ENCODE assay signal across 16 cellular contexts in the genomic region with DNA sequence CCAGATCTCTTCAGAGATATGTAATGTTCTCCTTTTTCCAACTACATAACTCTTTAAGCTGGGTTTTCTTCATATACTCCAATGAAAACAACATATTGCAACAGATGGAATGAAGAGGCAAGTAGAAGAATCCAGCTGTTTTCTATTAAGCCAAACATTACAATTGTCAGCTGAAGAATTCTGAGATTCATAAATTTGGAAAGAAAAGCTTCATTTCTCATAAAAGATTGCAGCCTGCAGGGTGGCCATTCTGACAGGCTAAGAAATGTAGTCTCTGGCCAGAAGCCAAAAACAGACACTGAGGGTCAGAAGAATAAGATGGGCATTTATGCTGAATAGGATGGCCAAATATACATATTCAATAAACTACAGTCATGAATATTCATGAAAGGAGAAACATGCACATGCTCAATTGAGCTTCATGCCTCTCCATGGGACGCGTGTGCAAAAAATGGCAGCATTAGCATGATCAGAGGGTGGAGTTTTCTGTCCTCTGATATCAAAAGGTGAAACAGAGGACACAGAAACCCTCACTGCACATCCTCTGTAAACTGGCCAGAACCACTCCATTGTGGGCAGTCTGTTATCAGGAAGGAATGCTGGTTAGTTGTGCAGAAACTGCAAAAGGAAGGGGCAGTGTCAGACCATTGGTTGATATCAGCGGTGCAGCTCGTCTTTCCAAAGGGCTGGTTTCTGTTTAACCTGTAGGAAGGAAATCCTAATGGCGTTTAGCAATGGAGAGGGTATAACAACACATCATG. TPM values are rescaled to one million over a fixed set of nuclear protein-coding genes. Genes with fewer than 3 reads are reported as not detected.
DNase-seq lines count a peak whose midpoint lies in the region; ATAC-seq and TF ChIP-seq lines count a peak whose summit lies in the region.
"Had no signal": no experiment of that assay in that cellular context is flagged by ENCODE, and none has a peak within 500 bp of the region (broad histone marks: within the 10 kb centered on the region; RNA-seq: fewer than 3 reads in every experiment).

No MANE protein-coding gene starts in this region.

- CTCF ChIA-PET in activated CD8-positive, alpha-beta T cell treated with anti-CD3 and anti-CD28 coated beads for 36 hours (lab: Charles Lee), result interaction anchor here (0.5 to 0.7 kb wide), 2 partner anchors 13 to 1447 kb away, joined by 3 read pairs; no protein-coding TSS in a partner anchor

- intact Hi-C loops in heart left ventricle (cut with DNase I), result loop anchor here in 1 of 10 donors (10.0 kb wide), 1 partner anchor 49 kb away; no protein-coding TSS in a partner anchor
- intact Hi-C loops in activated CD8-positive, alpha-beta T cell treated with anti-CD3 and anti-CD28 coated beads for 36 hours (cut with micrococcal nuclease), result no loop called here

- POLR2A ChIA-PET in activated CD8-positive, alpha-beta T cell treated with anti-CD3 and anti-CD28 coated beads for 36 hours (lab: Charles Lee), result interaction anchor here (1.0 kb wide), 1 partner anchor 51 kb away, joined by 3 read pairs; no protein-coding TSS in a partner anchor

- peaks cover 5% of the 10 kb centered on the region; the same call in 2 of the 3 replicates for H3K9me3 Mint-ChIP-seq in GM23338
- H3K9me3 Mint-ChIP-seq in activated CD8-positive, alpha-beta T cell treated with anti-CD3 and anti-CD28 coated beads for 36 hours, result no peaks in the 10 kb centered on the region
- H3K9me3 Mint-ChIP-seq: neural progenitor cell had no signal

- no peaks in the 10 kb centered on the region for H4K20me1 ChIP-seq in GM23338 (replicated peaks; ENCODE audit: insufficient read depth)

- H3K9me3 ChIP-seq in heart left ventricle, result no peaks in the 10 kb centered on the region
- H3K9me3 ChIP-seq: spleen, tibial artery had no signal

- H2AFZ ChIP-seq in GM23338, result no peak overlapping the region
- H2AFZ ChIP-seq: neural progenitor cell had no signal

- H3K27ac ChIP-seq in GM23338 (ENCODE audit: low read depth), result 0 out of 2 replicates have a peak overlapping the region, but pooled peaks have one; percentile 11
- peak overlapping the region in 7 of 12 donors; percentile 0 to 61 (median 39) for H3K27ac ChIP-seq in heart left ventricle
- H3K27ac ChIP-seq: neural progenitor cell, tibial artery had no signal

- peaks cover 21% of the 10 kb centered on the region for H3K4me1 Mint-ChIP-seq in GM23338
- H3K4me1 Mint-ChIP-seq in activated CD8-positive, alpha-beta T cell treated with anti-CD3 and anti-CD28 coated beads for 36 hours (ENCODE audit: low read depth), result no peaks in the 10 kb centered on the region

- H3K4me3 ChIP-seq in GM23338 (no peak overlapping the region), heart left ventricle (no peak overlapping the region)
- H3K4me3 ChIP-seq: neural progenitor cell, tibial artery had no signal

- no peak overlapping the region for H3K4me2 ChIP-seq in GM23338
- H3K4me2 ChIP-seq: neural progenitor cell had no signal

- peak; percentile 22 for DNase-seq in GM23338 (ENCODE audit: low spot score)
- peak; percentile 94 for DNase-seq in amniotic epithelial cell (ENCODE audit: low read depth)
- peak in 1 of 5 donors; percentile 24 for DNase-seq in heart left ventricle
- DNase-seq in renal cortical epithelial cell (ENCODE audit: low read depth), result peak; percentile 42
- DNase-seq in NCI-H510A treated with DMSO at 0.1 percent for 48 hours (lab: John Stamatoyannopoulos, UW), result no peak
- no peak for DNase-seq in GOT3 (lab: John Stamatoyannopoulos, UW)
- no peak for DNase-seq in activated CD8-positive, alpha-beta T cell treated with anti-CD3 and anti-CD28 coated beads for 36 hours
- DNase-seq: activated CD4-positive, alpha-beta T cell treated with anti-CD3 and anti-CD28 coated beads, Interleukin-2, amount 50 U/mL, for 4 hours; activated gamma-delta T cell; COR-L47; Kasumi-1; spleen; SW 1271; tibial artery had no signal

- H3K27ac Mint-ChIP-seq in GM23338, result no peak overlapping the region
- no peak overlapping the region for H3K27ac Mint-ChIP-seq in activated CD8-positive, alpha-beta T cell treated with anti-CD3 and anti-CD28 coated beads for 36 hours
- H3K27ac Mint-ChIP-seq: neural progenitor cell had no signal

- peaks cover 19% of the 10 kb centered on the region; the same call in 2 of the 3 replicates for H3K36me3 Mint-ChIP-seq in GM23338 (ENCODE audit: low read depth)
- H3K36me3 Mint-ChIP-seq in activated CD8-positive, alpha-beta T cell treated with anti-CD3 and anti-CD28 coated beads for 36 hours (ENCODE audit: low read depth), result peaks cover 4% of the 10 kb centered on the region

- WGBS in heart left ventricle, 4 donors, result 35 to 48% (median 43%) methylated on average over 5 of the region's 5 CpGs

- no peak for TF ChIP-seq POLR2A in heart left ventricle (IDR thresholded peaks at IDR 0.05)

- no peaks in the 10 kb centered on the region for H3K79me2 ChIP-seq in GM23338 (replicated peaks; ENCODE audit: insufficient read depth)

- TF ChIP-seq CTCF in GM23338 (conservative IDR thresholded peaks at IDR 0.05; ENCODE audit: low read depth in 2 of 2) (no peak), heart left ventricle (IDR thresholded peaks at IDR 0.05) (no peak)
- no peak for TF ChIP-seq CTCF in activated CD8-positive, alpha-beta T cell treated with anti-CD3 and anti-CD28 coated beads for 36 hours (IDR thresholded peaks at IDR 0.05)

- peaks cover 7% of the 10 kb centered on the region for H3K27me3 Mint-ChIP-seq in GM23338 (ENCODE audit: insufficient read depth, low read depth, poor library complexity)
- no peaks in the 10 kb centered on the region for H3K27me3 Mint-ChIP-seq in activated CD8-positive, alpha-beta T cell treated with anti-CD3 and anti-CD28 coated beads for 36 hours

- ATAC-seq in GM23338, result no peak
- peak; percentile 72 to 77 (median 74) for ATAC-seq in heart left ventricle
- no peak for ATAC-seq in HG02763 (IDR thresholded peaks at IDR 0.05; ENCODE audit: unreplicated experiment)
- no peak for ATAC-seq in activated CD8-positive, alpha-beta T cell treated with anti-CD3 and anti-CD28 coated beads for 36 hours

- 0 out of 2 replicates have a peak, but pooled peaks cover 4% of the 10 kb centered on the region for H3K9me2 ChIP-seq in GM23338 (ENCODE audit: insufficient read depth)

- H3K4me1 ChIP-seq in GM23338 (ENCODE audit: insufficient read depth) (peaks cover 14% of the 10 kb centered on the region), heart left ventricle (peaks cover 0 to 32% (median 11%) of the 10 kb centered on the region in 12 donors)

- H3K36me3 ChIP-seq in GM23338 (ENCODE audit: insufficient read depth) (no peaks in the 10 kb centered on the region), heart left ventricle (no peaks in the 10 kb centered on the region)
- H3K36me3 ChIP-seq: neural progenitor cell, spleen, tibial artery had no signal

- H3F3A ChIP-seq in GM23338 (replicated peaks; ENCODE audit: low read depth), result peaks cover 9% of the 10 kb centered on the region; the same call in 1 of the 2 replicates

- H3K27me3 ChIP-seq in GM23338 (ENCODE audit: insufficient read depth) (no peaks in the 10 kb centered on the region), heart left ventricle (no peaks in the 10 kb centered on the region)
- H3K27me3 ChIP-seq: neural progenitor cell, spleen, tibial artery had no signal

- H3K4me3 Mint-ChIP-seq in GM23338, result no peak overlapping the region
- no peak overlapping the region for H3K4me3 Mint-ChIP-seq in activated CD8-positive, alpha-beta T cell treated with anti-CD3 and anti-CD28 coated beads for 36 hours
- H3K4me3 Mint-ChIP-seq: neural progenitor cell had no signal

TF ChIP-seq in GM23338, 12 proteins besides CTCF, POLR2A, EP300 and RAD21 (continues in another document):
- no peak for TF ChIP-seq EZH2 (IDR thresholded peaks at IDR 0.05; ENCODE audit: low read depth, unreplicated experiment)
- TF ChIP-seq, protein P1, sequence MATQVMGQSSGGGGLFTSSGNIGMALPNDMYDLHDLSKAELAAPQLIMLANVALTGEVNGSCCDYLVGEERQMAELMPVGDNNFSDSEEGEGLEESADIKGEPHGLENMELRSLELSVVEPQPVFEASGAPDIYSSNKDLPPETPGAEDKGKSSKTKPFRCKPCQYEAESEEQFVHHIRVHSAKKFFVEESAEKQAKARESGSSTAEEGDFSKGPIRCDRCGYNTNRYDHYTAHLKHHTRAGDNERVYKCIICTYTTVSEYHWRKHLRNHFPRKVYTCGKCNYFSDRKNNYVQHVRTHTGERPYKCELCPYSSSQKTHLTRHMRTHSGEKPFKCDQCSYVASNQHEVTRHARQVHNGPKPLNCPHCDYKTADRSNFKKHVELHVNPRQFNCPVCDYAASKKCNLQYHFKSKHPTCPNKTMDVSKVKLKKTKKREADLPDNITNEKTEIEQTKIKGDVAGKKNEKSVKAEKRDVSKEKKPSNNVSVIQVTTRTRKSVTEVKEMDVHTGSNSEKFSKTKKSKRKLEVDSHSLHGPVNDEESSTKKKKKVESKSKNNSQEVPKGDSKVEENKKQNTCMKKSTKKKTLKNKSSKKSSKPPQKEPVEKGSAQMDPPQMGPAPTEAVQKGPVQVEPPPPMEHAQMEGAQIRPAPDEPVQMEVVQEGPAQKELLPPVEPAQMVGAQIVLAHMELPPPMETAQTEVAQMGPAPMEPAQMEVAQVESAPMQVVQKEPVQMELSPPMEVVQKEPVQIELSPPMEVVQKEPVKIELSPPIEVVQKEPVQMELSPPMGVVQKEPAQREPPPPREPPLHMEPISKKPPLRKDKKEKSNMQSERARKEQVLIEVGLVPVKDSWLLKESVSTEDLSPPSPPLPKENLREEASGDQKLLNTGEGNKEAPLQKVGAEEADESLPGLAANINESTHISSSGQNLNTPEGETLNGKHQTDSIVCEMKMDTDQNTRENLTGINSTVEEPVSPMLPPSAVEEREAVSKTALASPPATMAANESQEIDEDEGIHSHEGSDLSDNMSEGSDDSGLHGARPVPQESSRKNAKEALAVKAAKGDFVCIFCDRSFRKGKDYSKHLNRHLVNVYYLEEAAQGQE (IDR thresholded peaks at IDR 0.05; ENCODE audit: unreplicated experiment), result no peak
- TF ChIP-seq EZH2phosphoT487 (IDR thresholded peaks at IDR 0.05; ENCODE audit: unreplicated experiment), result no peak
- TF ChIP-seq ZNF331 (CRISPR knock-in tag; IDR thresholded peaks at IDR 0.05; ENCODE audit: low read depth), result no peak

RNA-seq across cellular contexts. Expression of gene FXN, which starts 50.2 kb away (rescaled TPM):
- 17.8 and 26.1 TPM in 2 replicates for total RNA-seq in GM23338 (2014; rRNA removed; shearing (Covaris generic))
- polyA plus RNA-seq in GM23338 (2016; fragmentation: Nextera tagmentation; extraction: Ambion mirVana), result 55.0 and 66.4 TPM in 2 replicates
- total RNA-seq in heart left ventricle, result 10 to 100 TPM; 16.9 to 40.2 (median 30.0) TPM
- polyA plus RNA-seq in heart left ventricle, result 10 to 100 TPM; 14.8 to 16.9 TPM
- total RNA-seq in renal cortical epithelial cell, result 2.4 and 8.7 TPM in 2 replicates
- 10 to 100 TPM; 21.0 to 21.8 TPM for total RNA-seq in activated CD8-positive, alpha-beta T cell treated with anti-CD3 and anti-CD28 coated beads for 36 hours

Comparison
In these comparisons a context has a peak if more than half of its experiments do, and no peak if none do; other contexts are left out.
1. ATAC-seq: peak in heart left ventricle (4 of 4); none in GM23338 (single experiment), HG02763 (single experiment) and activated CD8-positive, alpha-beta T cell treated with anti-CD3 and anti-CD28 coated beads for 36 hours (single experiment).
2. DNase-seq: peak in GM23338 (single experiment), amniotic epithelial cell (single experiment) and renal cortical epithelial cell (single experiment); none in NCI-H510A treated with DMSO at 0.1 percent for 48 hours (single experiment), GOT3 (single experiment) and activated CD8-positive, alpha-beta T cell treated with anti-CD3 and anti-CD28 coated beads for 36 hours (single experiment).